In the genomic region with DNA sequence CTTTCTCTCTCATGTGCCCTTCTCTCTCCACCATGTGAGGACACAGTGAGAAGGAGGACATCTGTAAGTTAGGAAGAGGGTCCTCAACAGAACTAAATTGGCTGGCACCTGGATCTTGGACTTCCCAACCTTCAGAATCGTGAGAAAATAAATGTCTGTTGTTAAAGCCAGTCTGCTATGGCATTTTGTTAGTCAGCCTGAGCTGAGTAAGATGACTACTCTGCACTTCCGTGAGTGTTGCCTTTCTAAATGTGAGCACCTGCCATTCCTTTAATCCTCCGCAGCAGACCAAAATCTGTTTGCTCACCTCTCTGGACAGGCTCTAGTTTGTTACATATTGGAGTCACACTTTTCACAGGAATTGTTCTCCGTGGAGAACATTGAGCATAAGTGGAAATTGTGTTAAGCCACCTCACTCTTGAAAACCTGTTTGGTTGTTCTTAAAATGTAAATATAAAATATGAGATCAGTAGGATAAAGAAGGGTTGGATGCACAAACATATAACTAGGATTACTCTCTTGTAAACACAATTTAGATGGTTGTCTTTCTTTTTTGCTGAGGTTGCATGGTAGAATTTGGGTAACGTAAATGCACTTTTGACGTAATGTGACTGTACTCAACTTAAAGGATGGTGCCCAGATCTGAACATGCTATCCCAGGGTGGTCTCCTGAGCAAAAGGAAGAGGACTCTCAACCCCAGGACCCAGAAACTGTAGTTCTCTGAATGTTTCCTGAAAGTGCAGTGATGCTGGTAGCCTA, we compare ENCODE assay signal across 22 cellular contexts.
"Had no signal": no experiment of that assay in that cellular context is flagged by ENCODE, and none has a peak within 500 bp of the region (broad histone marks: within the 10 kb centered on the region; RNA-seq: fewer than 3 reads in every experiment).

No MANE protein-coding gene starts in this region.

- H3K9ac ChIP-seq: parathyroid adenoma had no signal

- H3K79me2 ChIP-seq: parathyroid adenoma had no signal

- H3K4me3 Mint-ChIP-seq: naive thymus-derived CD4-positive, alpha-beta T cell; nephron progenitor cell had no signal

- H3K4me1 ChIP-seq: gastrocnemius medialis, heart right ventricle, parathyroid adenoma, prostate gland, stomach had no signal

- H2AFZ ChIP-seq: parathyroid adenoma had no signal

- ATAC-seq: gastrocnemius medialis; naive thymus-derived CD4-positive, alpha-beta T cell; sciatic nerve had no signal

- DNase-seq: cortex of kidney; dorsolateral prefrontal cortex; effector CD8-positive, alpha-beta T cell; gastrocnemius medialis; heart right ventricle; hypothalamus; kidney glomerular epithelial cell; naive thymus-derived CD4-positive, alpha-beta T cell; nephron progenitor cell; stimulated activated CD4-positive, alpha-beta T cell treated with anti-CD3 and anti-CD28 coated beads, Interleukin-2, amount 100 ng/mL, for 24 hours; stimulated activated CD4-positive, alpha-beta T cell treated with anti-CD3 and anti-CD28 coated beads, Interleukin-4, amount 100 ng/mL, for 4 hours; stimulated activated naive CD4-positive, alpha-beta T cell; stomach; substantia nigra; trophoblast cell had no signal

- H3K9me3 Mint-ChIP-seq: naive thymus-derived CD4-positive, alpha-beta T cell had no signal

- H3K27ac Mint-ChIP-seq: naive thymus-derived CD4-positive, alpha-beta T cell; nephron progenitor cell had no signal

- H3K27me3 ChIP-seq: esophagus muscularis mucosa, gastrocnemius medialis, heart right ventricle, stomach had no signal

- H3K36me3 Mint-ChIP-seq: naive thymus-derived CD4-positive, alpha-beta T cell had no signal

- H3K4me1 Mint-ChIP-seq: naive thymus-derived CD4-positive, alpha-beta T cell had no signal

- H3K4me3 ChIP-seq: dorsolateral prefrontal cortex, esophagus muscularis mucosa, gastrocnemius medialis, heart right ventricle, prostate gland, stomach, thoracic aorta had no signal

- H3K36me3 ChIP-seq: esophagus muscularis mucosa, gastrocnemius medialis, heart right ventricle, prostate gland, stomach, thoracic aorta had no signal

- FAIRE-seq: islet of Langerhans, urothelium cell line had no signal

- H3K27ac ChIP-seq: dorsolateral prefrontal cortex, esophagus muscularis mucosa, gastrocnemius medialis, heart right ventricle, parathyroid adenoma, prostate gland, stomach, thoracic aorta had no signal

- H3K9me3 ChIP-seq: esophagus muscularis mucosa, gastrocnemius medialis, prostate gland, stomach, thoracic aorta had no signal
